ENCODE assay signal across 33 cellular contexts in the genomic region with DNA sequence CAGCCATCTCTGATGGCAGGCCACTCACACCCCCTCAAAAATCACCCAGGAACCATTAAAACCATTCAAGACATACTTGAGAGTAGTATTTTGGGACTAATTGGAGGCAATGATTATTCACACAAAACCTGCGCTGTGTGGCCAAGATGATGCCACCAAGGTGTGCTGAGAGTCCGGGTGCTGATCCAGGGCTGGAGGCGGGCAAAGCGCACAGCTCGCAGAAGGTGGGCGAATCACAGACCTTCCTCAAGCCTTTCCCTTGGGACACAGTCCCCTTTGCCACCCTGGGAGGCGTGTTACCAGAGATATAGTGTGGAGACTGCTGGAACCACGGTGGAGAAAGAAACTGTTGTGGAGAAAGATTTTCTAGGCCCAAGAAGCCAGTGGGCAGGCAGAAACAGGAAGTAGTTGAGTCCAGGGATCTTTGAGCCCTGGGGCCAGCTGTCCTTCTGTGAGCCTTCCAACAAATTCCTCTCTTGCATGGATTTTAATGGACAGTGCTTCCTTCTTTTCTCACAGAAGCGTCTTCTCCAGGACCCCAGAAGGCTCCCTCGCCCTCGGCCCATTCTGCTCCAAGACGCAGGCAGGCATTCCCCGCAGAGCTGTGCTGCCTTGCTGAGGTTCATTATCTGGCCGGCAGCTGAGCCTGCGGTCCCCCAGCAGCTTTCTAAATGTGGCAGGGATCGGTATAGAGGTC. TPM values are rescaled to one million over a fixed set of nuclear protein-coding genes. Genes with fewer than 3 reads are reported as not detected.
DNase-seq lines count a peak whose midpoint lies in the region; ATAC-seq and TF ChIP-seq lines count a peak whose summit lies in the region.
"Had no signal": no experiment of that assay in that cellular context is flagged by ENCODE, and none has a peak within 500 bp of the region (broad histone marks: within the 10 kb centered on the region; RNA-seq: fewer than 3 reads in every experiment).

No MANE protein-coding gene starts in this region.

- no peak for TF ChIP-seq CTCF in natural killer cell (IDR thresholded peaks at IDR 0.05)
- no peak for TF ChIP-seq CTCF in ovary (IDR thresholded peaks at IDR 0.05)
- TF ChIP-seq CTCF in BE2C (IDR thresholded peaks at IDR 0.05; ENCODE audit: low read depth, low read length), result no peak

- H3K4me1 ChIP-seq in ovary (ENCODE audit: insufficient read depth) (no peaks in the 10 kb centered on the region), BE2C (no peaks in the 10 kb centered on the region)
- H3K4me1 ChIP-seq: body of pancreas, right lobe of liver, tibial artery had no signal

- no peaks in the 10 kb centered on the region for H3K9me3 Mint-ChIP-seq in activated T-cell treated with anti-CD3 and anti-CD28 coated beads, Interleukin-2, amount 50 U/mL, for 24 hours
- H3K9me3 Mint-ChIP-seq in activated T-cell treated with anti-CD3 and anti-CD28 coated beads, Interleukin-2, amount 50 U/mL, for 72 hours, result no peaks in the 10 kb centered on the region
- H3K9me3 Mint-ChIP-seq in natural killer cell, result no peaks in the 10 kb centered on the region
- H3K9me3 Mint-ChIP-seq in natural killer cell treated with Interleukin-12 subunit alpha and Interleukin-12 subunit beta and Interleukin-15 and Interleukin-18, amount 100 ng/mL, for 72 hours, result no peaks in the 10 kb centered on the region
- H3K9me3 Mint-ChIP-seq: activated T-helper 17 cell treated with anti-CD3 and anti-CD28 coated beads, Interleukin-2, amount 50 U/mL, for 72 hours; GM23338; T-helper 2 cell treated with Interferon-gamma antibody and Interleukin-4, amounts not matched to agents 5 μg/mL and 100 μg/mL, for 36 hours had no signal

- H3K36me3 Mint-ChIP-seq in activated T-cell treated with anti-CD3 and anti-CD28 coated beads, Interleukin-2, amount 50 U/mL, for 24 hours (ENCODE audit: low read depth), result peaks cover 74% of the 10 kb centered on the region
- H3K36me3 Mint-ChIP-seq in activated T-cell treated with anti-CD3 and anti-CD28 coated beads, Interleukin-2, amount 50 U/mL, for 72 hours (ENCODE audit: insufficient read depth in 2 of 2), result peaks cover 2 to 15% of the 10 kb centered on the region in 2 donors
- no peaks in the 10 kb centered on the region for H3K36me3 Mint-ChIP-seq in natural killer cell
- H3K36me3 Mint-ChIP-seq in natural killer cell treated with Interleukin-12 subunit alpha and Interleukin-12 subunit beta and Interleukin-15 and Interleukin-18, amount 100 ng/mL, for 72 hours, result peaks cover 22% of the 10 kb centered on the region

- intact Hi-C loops in natural killer cell (cut with micrococcal nuclease), result no loop called here
- intact Hi-C loops in ovary (cut with DNase I), result loop anchor here in 1 of 4 donors (10.0 kb wide), 1 partner anchor 623 kb away; no protein-coding TSS in a partner anchor

- no peak for ATAC-seq in activated T-cell treated with anti-CD3 and anti-CD28 coated beads, Interleukin-2, amount 50 U/mL, for 72 hours (replicated peaks in 1 of 2)
- ATAC-seq in natural killer cell, result no peak
- ATAC-seq in natural killer cell treated with Interleukin-12 subunit alpha and Interleukin-12 subunit beta and Interleukin-15 and Interleukin-18, amount 100 ng/mL, for 72 hours, result no peak
- no peak for ATAC-seq in GM21515 (IDR thresholded peaks at IDR 0.05; ENCODE audit: unreplicated experiment)
- ATAC-seq: activated CD4-positive, alpha-beta T cell treated with anti-CD3 and anti-CD28 coated beads for 36 hours; activated T-helper 17 cell treated with anti-CD3 and anti-CD28 coated beads, Interleukin-2, amount 50 U/mL, for 72 hours; body of pancreas; GM23338; PC-3; right lobe of liver had no signal

- H3K4me3 Mint-ChIP-seq in activated T-cell treated with anti-CD3 and anti-CD28 coated beads, Interleukin-2, amount 50 U/mL, for 24 hours, result no peak overlapping the region
- no peak overlapping the region for H3K4me3 Mint-ChIP-seq in activated T-cell treated with anti-CD3 and anti-CD28 coated beads, Interleukin-2, amount 50 U/mL, for 72 hours
- no peak overlapping the region for H3K4me3 Mint-ChIP-seq in natural killer cell
- H3K4me3 Mint-ChIP-seq in natural killer cell treated with Interleukin-12 subunit alpha and Interleukin-12 subunit beta and Interleukin-15 and Interleukin-18, amount 100 ng/mL, for 72 hours, result no peak overlapping the region
- H3K4me3 Mint-ChIP-seq: activated CD4-positive, alpha-beta T cell treated with anti-CD3 and anti-CD28 coated beads for 36 hours; activated T-helper 17 cell treated with anti-CD3 and anti-CD28 coated beads, Interleukin-2, amount 50 U/mL, for 72 hours; CD4-positive, alpha-beta T cell; GM23338; T-helper 2 cell treated with Interferon-gamma antibody and Interleukin-4, amounts not matched to agents 5 μg/mL and 100 μg/mL, for 36 hours had no signal

- no peak overlapping the region for H3K27ac ChIP-seq in ovary
- H3K27ac ChIP-seq: body of pancreas, right lobe of liver, tibial artery had no signal

- H3K27me3 Mint-ChIP-seq in activated T-cell treated with anti-CD3 and anti-CD28 coated beads, Interleukin-2, amount 50 U/mL, for 24 hours, result peaks cover under 1% of the 10 kb centered on the region
- no peaks in the 10 kb centered on the region for H3K27me3 Mint-ChIP-seq in activated T-cell treated with anti-CD3 and anti-CD28 coated beads, Interleukin-2, amount 50 U/mL, for 72 hours (ENCODE audit: low read depth)
- no peaks in the 10 kb centered on the region for H3K27me3 Mint-ChIP-seq in natural killer cell (ENCODE audit: low read depth in 2 of 2)
- H3K27me3 Mint-ChIP-seq in natural killer cell treated with Interleukin-12 subunit alpha and Interleukin-12 subunit beta and Interleukin-15 and Interleukin-18, amount 100 ng/mL, for 72 hours, result no peaks in the 10 kb centered on the region
- H3K27me3 Mint-ChIP-seq: activated CD4-positive, alpha-beta T cell treated with anti-CD3 and anti-CD28 coated beads for 36 hours; activated T-helper 17 cell treated with anti-CD3 and anti-CD28 coated beads, Interleukin-2, amount 50 U/mL, for 72 hours; CD4-positive, alpha-beta T cell; progenitor cell of endocrine pancreas had no signal

- H3K27ac Mint-ChIP-seq in activated T-cell treated with anti-CD3 and anti-CD28 coated beads, Interleukin-2, amount 50 U/mL, for 24 hours, result no peak overlapping the region
- no peak overlapping the region for H3K27ac Mint-ChIP-seq in activated T-cell treated with anti-CD3 and anti-CD28 coated beads, Interleukin-2, amount 50 U/mL, for 72 hours
- no peak overlapping the region for H3K27ac Mint-ChIP-seq in natural killer cell
- no peak overlapping the region for H3K27ac Mint-ChIP-seq in natural killer cell treated with Interleukin-12 subunit alpha and Interleukin-12 subunit beta and Interleukin-15 and Interleukin-18, amount 100 ng/mL, for 72 hours
- H3K27ac Mint-ChIP-seq: activated CD4-positive, alpha-beta T cell treated with anti-CD3 and anti-CD28 coated beads for 36 hours; activated T-helper 17 cell treated with anti-CD3 and anti-CD28 coated beads, Interleukin-2, amount 50 U/mL, for 72 hours; CD4-positive, alpha-beta T cell; GM23338; progenitor cell of endocrine pancreas; T-helper 2 cell treated with Interferon-gamma antibody and Interleukin-4, amounts not matched to agents 5 μg/mL and 100 μg/mL, for 36 hours had no signal

- no peak overlapping the region for H3K4me3 ChIP-seq in ovary
- H3K4me3 ChIP-seq in BE2C (ENCODE audit: low read depth, low read length), result no peak overlapping the region
- H3K4me3 ChIP-seq: body of pancreas, GM23338, right lobe of liver, tibial artery had no signal

- peak; percentile 14 for DNase-seq in activated T-cell treated with anti-CD3 and anti-CD28 coated beads, Interleukin-2, amount 50 U/mL, for 24 hours
- DNase-seq in activated T-cell treated with anti-CD3 and anti-CD28 coated beads, Interleukin-2, amount 50 U/mL, for 72 hours, result no peak
- DNase-seq in natural killer cell (peak; percentile 9), ovary (peak in 3 of 5 donors; percentile 2 to 19 (median 4)), BE2C (no peak), NCI-H2171 treated with DMSO at 0.1 percent for 48 hours (lab: John Stamatoyannopoulos, UW) (no peak)
- no peak for DNase-seq in natural killer cell treated with Interleukin-12 subunit alpha and Interleukin-12 subunit beta and Interleukin-15 and Interleukin-18, amount 100 ng/mL, for 72 hours (ENCODE audit: low spot score)
- DNase-seq: activated CD4-positive, alpha-beta T cell treated with anti-CD3 and anti-CD28 coated beads for 36 hours; AML-193; body of pancreas; CD4-positive, alpha-beta T cell; cerebellar nuclear complex; DND-41; GF-D8; hippocampal formation; IMR-90; NCI-H1417 treated with DMSO at 0.1 percent for 48 hours; NCI-H2081; NCI-H345; NCI-H69; PC-3; right lobe of liver; SHP77; stimulated activated CD4-positive, alpha-beta T cell treated with anti-CD3 and anti-CD28 coated beads, Interleukin-4, amount 100 ng/mL, for 24 hours had no signal

- WGBS in ovary, 3 donors, result 91 to 92% (median 91%) methylated on average over 16 of the region's 16 CpGs

- no peak for TF ChIP-seq POLR2A in ovary (IDR thresholded peaks at IDR 0.05)

- H3K9me3 ChIP-seq in ovary, result no peaks in the 10 kb centered on the region
- H3K9me3 ChIP-seq in BE2C, result no peaks in the 10 kb centered on the region
- H3K9me3 ChIP-seq: body of pancreas, right lobe of liver had no signal

- H3K27me3 ChIP-seq in ovary (no peaks in the 10 kb centered on the region), BE2C (no peaks in the 10 kb centered on the region)
- H3K27me3 ChIP-seq: body of pancreas, right lobe of liver, tibial artery had no signal

- no peak for TF ChIP-seq EP300 in ovary (IDR thresholded peaks at IDR 0.05)

- H3K36me3 ChIP-seq in ovary, result no peaks in the 10 kb centered on the region
- peaks cover 50% of the 10 kb centered on the region for H3K36me3 ChIP-seq in BE2C

- no peaks in the 10 kb centered on the region for H3K4me1 Mint-ChIP-seq in activated T-cell treated with anti-CD3 and anti-CD28 coated beads, Interleukin-2, amount 50 U/mL, for 24 hours (ENCODE audit: low read depth)
- no peaks in the 10 kb centered on the region for H3K4me1 Mint-ChIP-seq in activated T-cell treated with anti-CD3 and anti-CD28 coated beads, Interleukin-2, amount 50 U/mL, for 72 hours (ENCODE audit: low read depth)
- H3K4me1 Mint-ChIP-seq in natural killer cell, result peaks cover 1 to 4% of the 10 kb centered on the region in 2 donors
- peaks cover 0 to 5% of the 10 kb centered on the region in 2 donors for H3K4me1 Mint-ChIP-seq in natural killer cell treated with Interleukin-12 subunit alpha and Interleukin-12 subunit beta and Interleukin-15 and Interleukin-18, amount 100 ng/mL, for 72 hours (ENCODE audit: low read depth in 2 of 2)
- H3K4me1 Mint-ChIP-seq: activated CD4-positive, alpha-beta T cell treated with anti-CD3 and anti-CD28 coated beads for 36 hours; activated T-helper 17 cell treated with anti-CD3 and anti-CD28 coated beads, Interleukin-2, amount 50 U/mL, for 72 hours; GM23338 had no signal

RNA-seq across cellular contexts. Expression of a gene that starts 8.0 kb away (rescaled TPM):
- total RNA-seq in activated T-cell treated with anti-CD3 and anti-CD28 coated beads, Interleukin-2, amount 50 U/mL, for 72 hours, result 10 to 100 TPM; 73.1 to 81.5 TPM
- total RNA-seq in natural killer cell, result 10 to 100 TPM; 51.5 to 76.5 (median 53.5) TPM
- total RNA-seq in natural killer cell treated with Interleukin-12 subunit alpha and Interleukin-12 subunit beta and Interleukin-15 and Interleukin-18, amount 100 ng/mL, for 72 hours, result 100 to 1,000 TPM; 117 to 131 TPM
- total RNA-seq in ovary, result 100 to 1,000 TPM in 4 of 7 donors, 10 to 100 TPM in 3; 92.1 to 286 (median 101) TPM
- polyA plus RNA-seq in ovary, result 100 to 1,000 TPM in 1 of 2 donors, 10 to 100 TPM in 1; 42.1 to 236 TPM
- 395 TPM for polyA plus RNA-seq in BE2C (2012; ENCODE audit: insufficient read depth, insufficient read length, low read depth)

RNA-seq across cellular contexts. Expression of a gene that starts 12.4 kb away (rescaled TPM):
- total RNA-seq in activated T-cell treated with anti-CD3 and anti-CD28 coated beads, Interleukin-2, amount 50 U/mL, for 72 hours, result not detected
- total RNA-seq in natural killer cell, result not detected
- not detected for total RNA-seq in natural killer cell treated with Interleukin-12 subunit alpha and Interleukin-12 subunit beta and Interleukin-15 and Interleukin-18, amount 100 ng/mL, for 72 hours
- total RNA-seq in ovary, result not detected
- polyA plus RNA-seq in ovary, result not detected
- not detected for polyA plus RNA-seq in BE2C (2012; ENCODE audit: insufficient read depth, insufficient read length, low read depth)
- total RNA-seq: A673; activated CD4-positive, alpha-beta T cell treated with anti-CD3 and anti-CD28 coated beads for 36 hours; activated T-helper 17 cell treated with anti-CD3 and anti-CD28 coated beads, Interleukin-2, amount 50 U/mL, for 72 hours; body of pancreas; CD4-positive, alpha-beta T cell; GM23338; IMR-90; LHCN-M2; lung microvascular endothelial cell; PC-3; progenitor cell of endocrine pancreas; right lobe of liver had no signal

Comparison
In these comparisons a context has a peak if more than half of its experiments do, and no peak if none do; other contexts are left out.
1. DNase-seq: peak in activated T-cell treated with anti-CD3 and anti-CD28 coated beads, Interleukin-2, amount 50 U/mL, for 24 hours (single experiment), natural killer cell (single experiment) and ovary (3 of 5); none in activated T-cell treated with anti-CD3 and anti-CD28 coated beads, Interleukin-2, amount 50 U/mL, for 72 hours (0 of 2), natural killer cell treated with Interleukin-12 subunit alpha and Interleukin-12 subunit beta and Interleukin-15 and Interleukin-18, amount 100 ng/mL, for 72 hours (single experiment), BE2C (single experiment) and NCI-H2171 treated with DMSO at 0.1 percent for 48 hours (single experiment).